In genomic region chr9:17528859-17529258, GRCh38 we compare ENCODE assay signal across 7 cellular contexts. TPM values are rescaled to one million over a fixed set of nuclear protein-coding genes. Genes with fewer than 3 reads are reported as not detected.
DNase-seq lines count a peak whose midpoint lies in the region; ATAC-seq, FAIRE-seq and TF ChIP-seq lines count a peak whose summit lies in the region.

No MANE protein-coding gene starts in this region.

- H3K27me3 ChIP-seq in HCT116 (ENCODE audit: insufficient read depth, low read length) (no peaks in the 10 kb centered on the region), pancreas (no peaks in the 10 kb centered on the region)

- H3K4me2 ChIP-seq in HCT116 (ENCODE audit: low read length), result no peak overlapping the region

- H3K9me3 ChIP-seq in HCT116 (ENCODE audit: control insufficient read depth in 1 of 2, insufficient read depth in 1 of 2, low read depth in 1 of 2, low read length in 2 of 2) (no peaks in the 10 kb centered on the region), pancreas (no peaks in the 10 kb centered on the region)

- no TSS peak for BruUV-seq in HCT116 (replicated peaks; lab: Mats Ljungman, UMichigan)

- no peaks in the 10 kb centered on the region for H4K20me1 ChIP-seq in HCT116 (ENCODE audit: insufficient read depth)

- no peaks in the 10 kb centered on the region for H3K79me2 ChIP-seq in HCT116 (ENCODE audit: insufficient read depth, low read length)

- intact Hi-C loops in HCT116 (cut with micrococcal nuclease), result loop anchor here (10.0 kb wide), 1 partner anchor 1296 kb away; no protein-coding TSS in a partner anchor
- intact Hi-C loops in pancreas (cut with DNase I), result no loop called here

- H3K4me1 ChIP-seq in HCT116 (ENCODE audit: control insufficient read depth in 1 of 2, insufficient read depth in 2 of 2, low read length in 2 of 2) (no peaks in the 10 kb centered on the region), pancreas (no peaks in the 10 kb centered on the region)

- TF ChIP-seq POLR2A in HCT116 (IDR thresholded peaks at IDR 0.05; ENCODE audit: borderline replicate concordance, extremely low read depth, insufficient read depth, insufficient read length), result no peak

- no peak for DNase-seq in HCT116 (ENCODE audit: low read depth, low spot score)
- DNase-seq in NCI-H2227 (lab: John Stamatoyannopoulos, UW; ENCODE audit: unreplicated experiment), result peak; percentile 33
- peak; percentile 27 to 43 for DNase-seq in cardiac fibroblast (ENCODE audit: low read depth in 2 of 2)
- DNase-seq in pancreas, result no peak
- no peak for DNase-seq in NCI-H1436 treated with DMSO at 0.1 percent for 48 hours (lab: John Stamatoyannopoulos, UW)

- peak in 2 of 3 experiments; percentile 18 to 33; a peak in 1 of 6 replicates for TF ChIP-seq CTCF in HCT116 (IDR thresholded peaks at IDR 0.05 in 2 of 3, conservative IDR thresholded peaks at IDR 0.05 in 1 of 3; ENCODE audit: borderline replicate concordance in 1 of 3, insufficient read depth in 1 of 3, low read depth in 2 of 3, low read length in 2 of 3)
- TF ChIP-seq CTCF in cardiac fibroblast (IDR thresholded peaks at IDR 0.05; ENCODE audit: low read depth, low read length), result peak; percentile 9
- peak in 1 of 4 donors; percentile 10 for TF ChIP-seq CTCF in pancreas (IDR thresholded peaks at IDR 0.05)

- RAD21 ChIA-PET in HCT116 (lab: Charles Lee; ENCODE audit: low non-redundant PET in 1 of 2, low total read pairs in 2 of 2, uncharacterized antibody in 2 of 2, unreplicated experiment in 2 of 2), result no interaction called here

- H3K4me3 ChIP-seq in HCT116 (replicated peaks in 1 of 2; ENCODE audit: low read depth in 1 of 2, low read length in 2 of 2), result no peak overlapping the region
- no peak overlapping the region for H3K4me3 ChIP-seq in cardiac fibroblast (replicated peaks in 1 of 2; ENCODE audit: low read depth in 2 of 2, low read length in 2 of 2)
- H3K4me3 ChIP-seq in pancreas, result no peak overlapping the region

- peak; percentile 93 for FAIRE-seq in pancreas (lab: Jason Lieb, UNC)

- POLR2A ChIA-PET in HCT116 (lab: Charles Lee), result no interaction called here

- H3K27ac ChIP-seq in HCT116 (ENCODE audit: low read depth, low read length) (no peak overlapping the region), pancreas (no peak overlapping the region)

- CTCF ChIA-PET in HCT116 (lab: Charles Lee), result no interaction called here

- no peaks in the 10 kb centered on the region for H3K9me2 ChIP-seq in HCT116 (ENCODE audit: insufficient read depth)

- peak; percentile 34; the same call in 1 of the 2 replicates for TF ChIP-seq RAD21 in HCT116 (IDR thresholded peaks at IDR 0.05; ENCODE audit: low read depth)

- H2AFZ ChIP-seq in HCT116 (ENCODE audit: low read depth, low read length, poor library complexity, severe bottlenecking), result no peak overlapping the region

- no peak overlapping the region for H3K9ac ChIP-seq in HCT116 (ENCODE audit: low read length)

- H3K36me3 ChIP-seq in HCT116 (ENCODE audit: control insufficient read depth in 1 of 2, insufficient read depth in 2 of 2, low read length in 2 of 2) (no peaks in the 10 kb centered on the region), pancreas (no peaks in the 10 kb centered on the region)

- ATAC-seq in HCT116, result no peak
- ATAC-seq in pancreas, result no peak
- ATAC-seq in GM19324 (IDR thresholded peaks at IDR 0.05; ENCODE audit: low FRiP score, unreplicated experiment), result no peak
- no peak for ATAC-seq in GM19452 (IDR thresholded peaks at IDR 0.05; ENCODE audit: unreplicated experiment)

TF ChIP-seq in HCT116, 20 proteins besides CTCF, POLR2A, EP300 and RAD21:
- TF ChIP-seq SP1 (IDR thresholded peaks at IDR 0.05; ENCODE audit: low read depth) (no peak), EZH2 (IDR thresholded peaks at IDR 0.05) (no peak), SIN3A (IDR thresholded peaks at IDR 0.05; ENCODE audit: low read depth) (no peak), MAX (IDR thresholded peaks at IDR 0.05) (no peak), JUND (IDR thresholded peaks at IDR 0.05) (no peak)
- TF ChIP-seq, protein P1, sequence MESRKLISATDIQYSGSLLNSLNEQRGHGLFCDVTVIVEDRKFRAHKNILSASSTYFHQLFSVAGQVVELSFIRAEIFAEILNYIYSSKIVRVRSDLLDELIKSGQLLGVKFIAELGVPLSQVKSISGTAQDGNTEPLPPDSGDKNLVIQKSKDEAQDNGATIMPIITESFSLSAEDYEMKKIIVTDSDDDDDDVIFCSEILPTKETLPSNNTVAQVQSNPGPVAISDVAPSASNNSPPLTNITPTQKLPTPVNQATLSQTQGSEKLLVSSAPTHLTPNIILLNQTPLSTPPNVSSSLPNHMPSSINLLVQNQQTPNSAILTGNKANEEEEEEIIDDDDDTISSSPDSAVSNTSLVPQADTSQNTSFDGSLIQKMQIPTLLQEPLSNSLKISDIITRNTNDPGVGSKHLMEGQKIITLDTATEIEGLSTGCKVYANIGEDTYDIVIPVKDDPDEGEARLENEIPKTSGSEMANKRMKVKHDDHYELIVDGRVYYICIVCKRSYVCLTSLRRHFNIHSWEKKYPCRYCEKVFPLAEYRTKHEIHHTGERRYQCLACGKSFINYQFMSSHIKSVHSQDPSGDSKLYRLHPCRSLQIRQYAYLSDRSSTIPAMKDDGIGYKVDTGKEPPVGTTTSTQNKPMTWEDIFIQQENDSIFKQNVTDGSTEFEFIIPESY (IDR thresholded peaks at IDR 0.05; ENCODE audit: extremely low read depth, insufficient replicate concordance, low read length), result no peak

RNA-seq across cellular contexts. Expression of gene SH3GL2, which starts 50.0 kb away (rescaled TPM):
- total RNA-seq in HCT116 (2021; ENCODE audit: unreplicated experiment) (not detected), pancreas (1 to 10 TPM in 3 of 6 donors, under 1 TPM in 3; 0.47 to 2.6 (median 1.2) TPM)
- 0.07 TPM in 1 of 2 replicates, not detected in the other for polyA plus RNA-seq in HCT116 (2012)
- 10 to 100 TPM in 1 of 2 donors, 1 to 10 TPM in 1; 2.6 to 17.3 TPM for polyA plus RNA-seq in pancreas

Comparison
In these comparisons a context has a peak if more than half of its experiments do, and no peak if none do; other contexts are left out.
1. DNase-seq: peak in NCI-H2227 (single experiment) and cardiac fibroblast (2 of 2); none in HCT116 (single experiment), pancreas (0 of 6) and NCI-H1436 treated with DMSO at 0.1 percent for 48 hours (single experiment).